In genomic region chr12:130796985-130797686, GRCh38 we compare ENCODE assay signal across 9 cellular contexts. TPM values are rescaled to one million over a fixed set of nuclear protein-coding genes. Genes with fewer than 3 reads are reported as not detected.
A peak's percentile ranks its signal among the peaks of the same experiment; 100 is the strongest.
DNase-seq lines count a peak whose midpoint lies in the region; ATAC-seq and TF ChIP-seq lines count a peak whose summit lies in the region.
"Had no signal": no experiment of that assay in that cellular context is flagged by ENCODE, and none has a peak within 500 bp of the region (broad histone marks: within the 10 kb centered on the region; RNA-seq: fewer than 3 reads in every experiment).

No MANE protein-coding gene starts in this region.

- H3K27me3 ChIP-seq in thyroid gland: no peaks in the 10 kb centered on the region
- H3K27me3 ChIP-seq in SJCRH30: no peaks in the 10 kb centered on the region
- H3K27me3 ChIP-seq: uterus had no signal

- H3K4me3 ChIP-seq in thyroid gland (replicated peaks in 1 of 3) (no peak overlapping the region), SJCRH30 (no peak overlapping the region)
- H3K4me3 ChIP-seq: uterus had no signal

- intact Hi-C loops in thyroid gland (cut with DNase I): no loop called here

- no peaks in the 10 kb centered on the region for H3K4me1 ChIP-seq in thyroid gland
- no peaks in the 10 kb centered on the region for H3K4me1 ChIP-seq in SJCRH30
- H3K4me1 ChIP-seq: uterus had no signal

- H3K36me3 Mint-ChIP-seq in activated naive CD4-positive, alpha-beta T cell treated with anti-CD3 and anti-CD28 coated beads, Interleukin-2, amount 50 U/mL, for 24 hours: peaks cover 9% of the 10 kb centered on the region

- TF ChIP-seq POLR2A in thyroid gland (IDR thresholded peaks at IDR 0.05): no peak

- peak; percentile 63 for DNase-seq in GM20000 (ENCODE audit: low spot score)
- DNase-seq in stimulated activated CD8-positive, alpha-beta memory T cell treated with anti-CD3 and anti-CD28 coated beads, Interleukin-4, amount 100 ng/mL, for 48 hours: peak; percentile 67
- no peak for DNase-seq in thyroid gland
- DNase-seq in SJCRH30: no peak
- DNase-seq in SIG-M5 treated with dmso at 0.1 percent for 504 hours (lab: John Stamatoyannopoulos, UW; ENCODE audit: unreplicated experiment): no peak
- no peak for DNase-seq in NCI-H146 (lab: John Stamatoyannopoulos, UW)
- DNase-seq: uterus had no signal

- H3K27ac ChIP-seq in thyroid gland (no peak overlapping the region), SJCRH30 (no peak overlapping the region)
- H3K27ac ChIP-seq: uterus had no signal

- H3K9me3 ChIP-seq in thyroid gland (no peaks in the 10 kb centered on the region), SJCRH30 (replicated peaks) (no peaks in the 10 kb centered on the region)
- H3K9me3 ChIP-seq: uterus had no signal

- no peak for TF ChIP-seq CTCF in GM20000 (IDR thresholded peaks at IDR 0.05; ENCODE audit: extremely low read depth, missing control alignments)
- TF ChIP-seq CTCF in thyroid gland (IDR thresholded peaks at IDR 0.05): no peak

- H3K36me3 ChIP-seq in thyroid gland (peaks cover 47 to 63% of the 10 kb centered on the region in 2 donors), SJCRH30 (peaks cover 14% of the 10 kb centered on the region)
- H3K36me3 ChIP-seq: uterus had no signal

- peak overlapping the region; percentile 62 for H3K27ac Mint-ChIP-seq in activated naive CD4-positive, alpha-beta T cell treated with anti-CD3 and anti-CD28 coated beads, Interleukin-2, amount 50 U/mL, for 24 hours

- peaks cover 7% of the 10 kb centered on the region for H3K4me1 Mint-ChIP-seq in activated naive CD4-positive, alpha-beta T cell treated with anti-CD3 and anti-CD28 coated beads, Interleukin-2, amount 50 U/mL, for 24 hours

- H3K4me3 Mint-ChIP-seq in activated naive CD4-positive, alpha-beta T cell treated with anti-CD3 and anti-CD28 coated beads, Interleukin-2, amount 50 U/mL, for 24 hours: peak overlapping the region; percentile 58

- no peaks in the 10 kb centered on the region for H3K27me3 Mint-ChIP-seq in activated naive CD4-positive, alpha-beta T cell treated with anti-CD3 and anti-CD28 coated beads, Interleukin-2, amount 50 U/mL, for 24 hours

- no peaks in the 10 kb centered on the region for H3K9me3 Mint-ChIP-seq in activated naive CD4-positive, alpha-beta T cell treated with anti-CD3 and anti-CD28 coated beads, Interleukin-2, amount 50 U/mL, for 24 hours

- peak; percentile 68 for ATAC-seq in HG03558 (IDR thresholded peaks at IDR 0.05; ENCODE audit: extremely low read depth, unreplicated experiment)

- 82 to 86% methylated on average over 19 of the region's 19 CpGs for WGBS in thyroid gland, 2 donors

RNA-seq across cellular contexts. Expression of gene STX2, which starts 41.9 kb away (rescaled TPM):
- 10 to 100 TPM; 18.0 to 43.0 (median 26.1) TPM for total RNA-seq in thyroid gland
- 26.9 TPM in 2 replicates for total RNA-seq in SJCRH30 (2014; rRNA removed; shearing (Covaris generic))

Comparison
In these comparisons a context has a peak if more than half of its experiments do, and no peak if none do; other contexts are left out.
1. DNase-seq: peak in GM20000 (single experiment) and stimulated activated CD8-positive, alpha-beta memory T cell treated with anti-CD3 and anti-CD28 coated beads, Interleukin-4, amount 100 ng/mL, for 48 hours (single experiment); none in thyroid gland (0 of 2), SJCRH30 (0 of 2), SIG-M5 treated with dmso at 0.1 percent for 504 hours (single experiment) and NCI-H146 (single experiment).